1 cellular context compared by ENCODE assay signal in the genomic region with DNA sequence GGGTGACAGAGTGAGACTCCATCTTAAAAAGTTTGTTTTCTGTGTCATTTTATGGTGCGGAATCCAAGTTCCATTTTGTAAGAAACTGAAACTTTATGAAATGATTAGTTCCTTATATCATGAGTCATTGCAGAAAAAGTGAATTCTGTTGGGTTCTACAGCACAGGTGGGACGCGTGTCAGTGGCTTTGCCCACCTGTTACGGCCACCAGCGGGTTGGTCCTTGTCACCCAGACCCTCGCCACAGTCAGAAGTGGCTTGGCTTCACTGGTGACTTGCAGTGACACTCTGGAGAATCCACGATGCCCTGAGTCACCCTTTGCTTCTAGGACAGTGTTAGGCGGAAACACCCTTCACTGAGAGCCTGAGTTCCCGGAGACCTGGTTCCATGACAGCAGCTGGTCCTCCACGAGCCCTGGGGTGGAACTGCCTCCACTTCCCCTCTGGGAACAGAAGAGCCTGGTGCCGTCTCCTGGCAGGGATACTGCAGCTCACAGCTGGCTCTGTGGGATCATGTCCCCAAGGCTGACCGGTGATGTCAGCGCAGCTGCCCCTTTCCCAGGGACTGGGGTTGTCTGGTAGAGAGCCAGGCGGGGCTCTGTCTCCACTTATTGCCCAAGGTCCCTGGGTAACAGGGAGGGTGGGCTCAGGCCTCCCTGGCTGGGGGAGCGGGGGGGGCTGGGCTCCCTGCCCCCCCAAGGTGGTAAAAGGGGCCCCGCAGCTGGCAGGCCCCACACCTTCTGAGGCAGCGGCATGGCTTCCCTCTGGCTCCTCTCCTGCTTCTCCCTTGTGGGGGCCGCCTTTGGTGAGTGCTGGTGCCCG.
TF ChIP-seq lines count a peak whose summit lies in the region.

CTRB1 (plus strand) TSS at position 733 of the 821 bp plus-strand sequence; CDS start at position 753, 20 bp downstream.

TF ChIP-seq in K562, 482 proteins besides CTCF, POLR2A, EP300 and RAD21 (continued from another document):
- TF ChIP-seq, protein P1, sequence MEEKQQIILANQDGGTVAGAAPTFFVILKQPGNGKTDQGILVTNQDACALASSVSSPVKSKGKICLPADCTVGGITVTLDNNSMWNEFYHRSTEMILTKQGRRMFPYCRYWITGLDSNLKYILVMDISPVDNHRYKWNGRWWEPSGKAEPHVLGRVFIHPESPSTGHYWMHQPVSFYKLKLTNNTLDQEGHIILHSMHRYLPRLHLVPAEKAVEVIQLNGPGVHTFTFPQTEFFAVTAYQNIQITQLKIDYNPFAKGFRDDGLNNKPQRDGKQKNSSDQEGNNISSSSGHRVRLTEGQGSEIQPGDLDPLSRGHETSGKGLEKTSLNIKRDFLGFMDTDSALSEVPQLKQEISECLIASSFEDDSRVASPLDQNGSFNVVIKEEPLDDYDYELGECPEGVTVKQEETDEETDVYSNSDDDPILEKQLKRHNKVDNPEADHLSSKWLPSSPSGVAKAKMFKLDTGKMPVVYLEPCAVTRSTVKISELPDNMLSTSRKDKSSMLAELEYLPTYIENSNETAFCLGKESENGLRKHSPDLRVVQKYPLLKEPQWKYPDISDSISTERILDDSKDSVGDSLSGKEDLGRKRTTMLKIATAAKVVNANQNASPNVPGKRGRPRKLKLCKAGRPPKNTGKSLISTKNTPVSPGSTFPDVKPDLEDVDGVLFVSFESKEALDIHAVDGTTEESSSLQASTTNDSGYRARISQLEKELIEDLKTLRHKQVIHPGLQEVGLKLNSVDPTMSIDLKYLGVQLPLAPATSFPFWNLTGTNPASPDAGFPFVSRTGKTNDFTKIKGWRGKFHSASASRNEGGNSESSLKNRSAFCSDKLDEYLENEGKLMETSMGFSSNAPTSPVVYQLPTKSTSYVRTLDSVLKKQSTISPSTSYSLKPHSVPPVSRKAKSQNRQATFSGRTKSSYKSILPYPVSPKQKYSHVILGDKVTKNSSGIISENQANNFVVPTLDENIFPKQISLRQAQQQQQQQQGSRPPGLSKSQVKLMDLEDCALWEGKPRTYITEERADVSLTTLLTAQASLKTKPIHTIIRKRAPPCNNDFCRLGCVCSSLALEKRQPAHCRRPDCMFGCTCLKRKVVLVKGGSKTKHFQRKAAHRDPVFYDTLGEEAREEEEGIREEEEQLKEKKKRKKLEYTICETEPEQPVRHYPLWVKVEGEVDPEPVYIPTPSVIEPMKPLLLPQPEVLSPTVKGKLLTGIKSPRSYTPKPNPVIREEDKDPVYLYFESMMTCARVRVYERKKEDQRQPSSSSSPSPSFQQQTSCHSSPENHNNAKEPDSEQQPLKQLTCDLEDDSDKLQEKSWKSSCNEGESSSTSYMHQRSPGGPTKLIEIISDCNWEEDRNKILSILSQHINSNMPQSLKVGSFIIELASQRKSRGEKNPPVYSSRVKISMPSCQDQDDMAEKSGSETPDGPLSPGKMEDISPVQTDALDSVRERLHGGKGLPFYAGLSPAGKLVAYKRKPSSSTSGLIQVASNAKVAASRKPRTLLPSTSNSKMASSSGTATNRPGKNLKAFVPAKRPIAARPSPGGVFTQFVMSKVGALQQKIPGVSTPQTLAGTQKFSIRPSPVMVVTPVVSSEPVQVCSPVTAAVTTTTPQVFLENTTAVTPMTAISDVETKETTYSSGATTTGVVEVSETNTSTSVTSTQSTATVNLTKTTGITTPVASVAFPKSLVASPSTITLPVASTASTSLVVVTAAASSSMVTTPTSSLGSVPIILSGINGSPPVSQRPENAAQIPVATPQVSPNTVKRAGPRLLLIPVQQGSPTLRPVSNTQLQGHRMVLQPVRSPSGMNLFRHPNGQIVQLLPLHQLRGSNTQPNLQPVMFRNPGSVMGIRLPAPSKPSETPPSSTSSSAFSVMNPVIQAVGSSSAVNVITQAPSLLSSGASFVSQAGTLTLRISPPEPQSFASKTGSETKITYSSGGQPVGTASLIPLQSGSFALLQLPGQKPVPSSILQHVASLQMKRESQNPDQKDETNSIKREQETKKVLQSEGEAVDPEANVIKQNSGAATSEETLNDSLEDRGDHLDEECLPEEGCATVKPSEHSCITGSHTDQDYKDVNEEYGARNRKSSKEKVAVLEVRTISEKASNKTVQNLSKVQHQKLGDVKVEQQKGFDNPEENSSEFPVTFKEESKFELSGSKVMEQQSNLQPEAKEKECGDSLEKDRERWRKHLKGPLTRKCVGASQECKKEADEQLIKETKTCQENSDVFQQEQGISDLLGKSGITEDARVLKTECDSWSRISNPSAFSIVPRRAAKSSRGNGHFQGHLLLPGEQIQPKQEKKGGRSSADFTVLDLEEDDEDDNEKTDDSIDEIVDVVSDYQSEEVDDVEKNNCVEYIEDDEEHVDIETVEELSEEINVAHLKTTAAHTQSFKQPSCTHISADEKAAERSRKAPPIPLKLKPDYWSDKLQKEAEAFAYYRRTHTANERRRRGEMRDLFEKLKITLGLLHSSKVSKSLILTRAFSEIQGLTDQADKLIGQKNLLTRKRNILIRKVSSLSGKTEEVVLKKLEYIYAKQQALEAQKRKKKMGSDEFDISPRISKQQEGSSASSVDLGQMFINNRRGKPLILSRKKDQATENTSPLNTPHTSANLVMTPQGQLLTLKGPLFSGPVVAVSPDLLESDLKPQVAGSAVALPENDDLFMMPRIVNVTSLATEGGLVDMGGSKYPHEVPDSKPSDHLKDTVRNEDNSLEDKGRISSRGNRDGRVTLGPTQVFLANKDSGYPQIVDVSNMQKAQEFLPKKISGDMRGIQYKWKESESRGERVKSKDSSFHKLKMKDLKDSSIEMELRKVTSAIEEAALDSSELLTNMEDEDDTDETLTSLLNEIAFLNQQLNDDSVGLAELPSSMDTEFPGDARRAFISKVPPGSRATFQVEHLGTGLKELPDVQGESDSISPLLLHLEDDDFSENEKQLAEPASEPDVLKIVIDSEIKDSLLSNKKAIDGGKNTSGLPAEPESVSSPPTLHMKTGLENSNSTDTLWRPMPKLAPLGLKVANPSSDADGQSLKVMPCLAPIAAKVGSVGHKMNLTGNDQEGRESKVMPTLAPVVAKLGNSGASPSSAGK (IDR thresholded peaks at IDR 0.05) = no peak
- TF ChIP-seq BRD4 (IDR thresholded peaks at IDR 0.05) (no peak), JUN (IDR thresholded peaks at IDR 0.05; ENCODE audit: borderline replicate concordance, low read depth, low read length) (no peak), JUN (CRISPR knock-in tag; IDR thresholded peaks at IDR 0.05; ENCODE audit: borderline replicate concordance) (no peak), TCF15 (CRISPR knock-in tag; IDR thresholded peaks at IDR 0.05) (no peak), JUND (IDR thresholded peaks at IDR 0.05; ENCODE audit: borderline replicate concordance, low read depth, low read length) (no peak), JUND (tag; IDR thresholded peaks at IDR 0.05; ENCODE audit: borderline replicate concordance, low read depth, low read length) (no peak), ZZZ3 (IDR thresholded peaks at IDR 0.05) (no peak), ZNF778 (CRISPR knock-in tag; IDR thresholded peaks at IDR 0.05) (no peak), SAFB (IDR thresholded peaks at IDR 0.05; ENCODE audit: borderline replicate concordance, low read depth, low read length) (no peak), ZKSCAN3 (CRISPR knock-in tag; IDR thresholded peaks at IDR 0.05) (no peak), BCOR (IDR thresholded peaks at IDR 0.05) (no peak), MTA1 (IDR thresholded peaks at IDR 0.05; ENCODE audit: borderline replicate concordance) (no peak), ZNF316 (IDR thresholded peaks at IDR 0.05) (no peak), PHF21A (IDR thresholded peaks at IDR 0.05; ENCODE audit: borderline replicate concordance, low read depth) (no peak), CHCHD3 (CRISPR knock-in tag; IDR thresholded peaks at IDR 0.05) (no peak), GTF2E2 (tag; IDR thresholded peaks at IDR 0.05) (no peak)
TF ChIP-seq in K562: peak in this region for 0.
